ENCODE assay signal across 1 cellular context in genomic region chr3:134430950-134431445, GRCh38.
TF ChIP-seq lines count a peak whose summit lies in the region.

No MANE protein-coding gene starts in this region.

TF ChIP-seq in A549, 52 proteins besides CTCF, POLR2A, EP300 and RAD21:
- no peak for TF ChIP-seq RARB (CRISPR knock-in tag; IDR thresholded peaks at IDR 0.05)
